8 cellular contexts compared by ENCODE assay signal in the genomic region with DNA sequence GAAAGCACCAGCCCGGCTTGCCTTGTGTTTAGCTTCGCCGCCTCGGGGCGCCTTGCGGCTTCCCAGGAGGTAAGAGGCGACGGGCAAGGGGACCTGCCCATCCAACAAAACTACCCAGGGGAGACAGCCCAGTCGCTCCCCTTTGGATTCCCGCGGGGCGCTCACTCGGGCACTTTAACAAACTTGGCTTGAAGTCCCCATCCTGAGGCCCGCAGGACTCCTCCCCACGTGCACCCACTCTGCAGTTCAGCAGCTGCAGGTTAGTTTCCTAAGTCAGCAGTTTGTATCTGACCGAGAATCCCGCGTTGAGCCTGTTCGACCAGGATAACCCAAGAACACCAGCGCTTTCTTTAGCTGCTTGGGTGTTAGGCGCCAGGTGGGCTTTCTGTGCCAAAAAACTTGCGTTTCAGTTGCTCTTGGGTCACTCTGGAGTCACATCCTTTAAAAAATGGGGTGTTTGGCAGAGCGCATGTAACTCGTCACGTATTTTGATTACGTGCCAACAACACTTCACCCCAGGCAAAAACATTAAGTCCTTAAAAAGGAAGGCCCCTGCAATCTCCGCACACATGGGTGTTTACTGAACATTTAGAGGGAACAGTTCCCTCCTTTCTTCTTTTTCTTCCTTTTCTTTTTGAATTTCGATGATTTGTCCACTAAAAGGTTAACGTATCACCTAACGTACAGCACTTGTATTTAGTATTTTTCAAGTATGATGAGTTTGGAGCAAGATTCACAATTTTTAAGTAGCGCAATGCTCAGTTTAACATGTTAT. TPM values are rescaled to one million over a fixed set of nuclear protein-coding genes. Genes with fewer than 3 reads are reported as not detected.
DNase-seq lines count a peak whose midpoint lies in the region; ATAC-seq and TF ChIP-seq lines count a peak whose summit lies in the region.

No MANE protein-coding gene starts in this region.

- no peaks in the 10 kb centered on the region for H3K79me2 ChIP-seq in fibroblast of lung (ENCODE audit: control insufficient read depth, insufficient read depth, low read length)

- 8 to 9% (median 9%) methylated on average over 31 of the region's 31 CpGs for WGBS in psoas muscle, 3 donors

- no peaks in the 10 kb centered on the region for H4K20me1 ChIP-seq in fibroblast of lung (ENCODE audit: control insufficient read depth, extremely low read depth, insufficient read depth, low read length)

- H2AFZ ChIP-seq in fibroblast of lung (ENCODE audit: low read length): peak overlapping the region; percentile 61

- ATAC-seq in psoas muscle (peak in 2 of 4 donors; percentile 26 to 65), GM21381 (IDR thresholded peaks at IDR 0.05; ENCODE audit: unreplicated experiment) (no peak)

- H3K4me2 ChIP-seq in fibroblast of lung (ENCODE audit: extremely low read depth, insufficient read depth, low read length): peak overlapping the region; percentile 79

- peaks cover 2% of the 10 kb centered on the region for H3K4me1 ChIP-seq in fibroblast of lung (ENCODE audit: control insufficient read depth, extremely low read depth, insufficient read depth, low read length)
- peaks cover 9% of the 10 kb centered on the region for H3K4me1 ChIP-seq in psoas muscle

- CTCF ChIA-PET in activated CD4-positive, alpha-beta T cell treated with anti-CD3 and anti-CD28 coated beads, Interleukin-2, amount 10 ng/mL, durations not matched to agents 7 days and 5 days (lab: Charles Lee): interaction anchor here (1.1 to 1.5 kb wide), 2 partner anchors 8 to 16 kb away, joined by 4 read pairs; no protein-coding TSS in a partner anchor

- no peak for TF ChIP-seq CTCF in fibroblast of lung (conservative IDR thresholded peaks at IDR 0.05 in 1 of 2, IDR thresholded peaks at IDR 0.05 in 1 of 2; ENCODE audit: low read depth in 1 of 2, low read length in 2 of 2)
- TF ChIP-seq CTCF in psoas muscle (IDR thresholded peaks at IDR 0.05): no peak

- no peak overlapping the region for H3K27ac Mint-ChIP-seq in activated CD4-positive, alpha-beta T cell treated with anti-CD3 and anti-CD28 coated beads, Interleukin-2, amount 10 ng/mL, durations not matched to agents 7 days and 5 days

- no peaks in the 10 kb centered on the region for H3K9me3 Mint-ChIP-seq in activated CD4-positive, alpha-beta T cell treated with anti-CD3 and anti-CD28 coated beads, Interleukin-2, amount 10 ng/mL, durations not matched to agents 7 days and 5 days

- H3K9me3 ChIP-seq in fibroblast of lung (ENCODE audit: control insufficient read depth, insufficient read depth, low read depth, low read length) (no peaks in the 10 kb centered on the region), psoas muscle (no peaks in the 10 kb centered on the region)

- peak overlapping the region; percentile 37 to 53 (median 46) for H3K4me3 ChIP-seq in fibroblast of lung (replicated peaks in 1 of 4; ENCODE audit: control extremely low read depth in 1 of 4, insufficient read depth in 1 of 4, low read depth in 3 of 4, low read length in 4 of 4)
- H3K4me3 ChIP-seq in psoas muscle: peak overlapping the region; percentile 69

- peaks cover 6% of the 10 kb centered on the region for H3K36me3 Mint-ChIP-seq in activated CD4-positive, alpha-beta T cell treated with anti-CD3 and anti-CD28 coated beads, Interleukin-2, amount 10 ng/mL, durations not matched to agents 7 days and 5 days (ENCODE audit: low read depth)

- peak; percentile 11 for DNase-seq in activated CD4-positive, alpha-beta T cell treated with anti-CD3 and anti-CD28 coated beads, Interleukin-2, amount 10 ng/mL, durations not matched to agents 7 days and 5 days
- no peak for DNase-seq in activated CD4-positive, alpha-beta T cell treated with anti-CD3 and anti-CD28 coated beads for 1 hour
- DNase-seq in RPMI8226 (peak; percentile 79), fibroblast of lung (ENCODE audit: low read depth in 2 of 2) (peak; percentile 2 to 31), psoas muscle (no peak), NCI-H2171 treated with DMSO at 0.1 percent for 48 hours (lab: John Stamatoyannopoulos, UW) (no peak)
- DNase-seq in activated CD4-positive, CD25-positive, alpha-beta regulatory T cell treated with anti-CD3 and anti-CD28 coated beads, Interleukin-2, amount 50 U/mL, for 72 hours: no peak

- H3K27me3 Mint-ChIP-seq in activated CD4-positive, alpha-beta T cell treated with anti-CD3 and anti-CD28 coated beads, Interleukin-2, amount 10 ng/mL, durations not matched to agents 7 days and 5 days: peaks cover 61% of the 10 kb centered on the region

- peaks cover 15% of the 10 kb centered on the region for H3K4me1 Mint-ChIP-seq in activated CD4-positive, alpha-beta T cell treated with anti-CD3 and anti-CD28 coated beads, Interleukin-2, amount 10 ng/mL, durations not matched to agents 7 days and 5 days

- intact Hi-C loops in psoas muscle (cut with DNase I): no loop called here

- peak overlapping the region; percentile 73 for H3K4me3 Mint-ChIP-seq in activated CD4-positive, alpha-beta T cell treated with anti-CD3 and anti-CD28 coated beads, Interleukin-2, amount 10 ng/mL, durations not matched to agents 7 days and 5 days

- H3K36me3 ChIP-seq in fibroblast of lung (ENCODE audit: control insufficient read depth, insufficient read depth, low read length) (no peaks in the 10 kb centered on the region), psoas muscle (ENCODE audit: insufficient read depth in 1 of 2, low read depth in 1 of 2) (no peaks in the 10 kb centered on the region)

- POLR2A ChIA-PET in activated CD4-positive, alpha-beta T cell treated with anti-CD3 and anti-CD28 coated beads, Interleukin-2, amount 10 ng/mL, durations not matched to agents 7 days and 5 days (lab: Charles Lee): no interaction called here

- no peak overlapping the region for H3K9ac ChIP-seq in fibroblast of lung (ENCODE audit: insufficient read depth, low read length)

- H3K27ac ChIP-seq in fibroblast of lung (ENCODE audit: insufficient read depth, low read length): no peak overlapping the region
- no peak overlapping the region for H3K27ac ChIP-seq in psoas muscle

- peaks cover 2% of the 10 kb centered on the region for H3K27me3 ChIP-seq in fibroblast of lung (ENCODE audit: control insufficient read depth, insufficient read depth, low read length)
- peaks cover 10 to 50% (median 11%) of the 10 kb centered on the region in 3 donors for H3K27me3 ChIP-seq in psoas muscle (ENCODE audit: insufficient read depth in 3 of 3, low read length in 2 of 3)

RNA-seq across cellular contexts. Expression of a gene that starts 0.9 kb away (rescaled TPM):
- total RNA-seq in activated CD4-positive, alpha-beta T cell treated with anti-CD3 and anti-CD28 coated beads, Interleukin-2, amount 10 ng/mL, durations not matched to agents 7 days and 5 days: 1 to 10 TPM in 1 of 2 experiments, under 1 TPM in 1; 0.77 to 1.3 TPM
- total RNA-seq in fibroblast of lung (under 0.01 and 0.33 TPM in 2 replicates), psoas muscle (under 1 TPM; 0.28 to 0.93 (median 0.44) TPM)
- polyA plus RNA-seq in fibroblast of lung (0.16 and 0.34 TPM in 2 replicates), psoas muscle (under 1 TPM; 0.01 to 0.03 (median 0.03) TPM)
- 0.16 and 0.49 TPM in 2 replicates for polyA plus RNA-seq in fibroblast of lung (2012)
- not detected in 2 replicates for polyA minus RNA-seq in fibroblast of lung (ENCODE audit: low replicate concordance)

Comparison
In these comparisons a context has a peak if more than half of its experiments do, and no peak if none do; other contexts are left out.
1. DNase-seq: peak in activated CD4-positive, alpha-beta T cell treated with anti-CD3 and anti-CD28 coated beads, Interleukin-2, amount 10 ng/mL, durations not matched to agents 7 days and 5 days (single experiment), RPMI8226 (single experiment) and fibroblast of lung (2 of 2); none in activated CD4-positive, alpha-beta T cell treated with anti-CD3 and anti-CD28 coated beads for 1 hour (single experiment), psoas muscle (0 of 2), NCI-H2171 treated with DMSO at 0.1 percent for 48 hours (single experiment) and activated CD4-positive, CD25-positive, alpha-beta regulatory T cell treated with anti-CD3 and anti-CD28 coated beads, Interleukin-2, amount 50 U/mL, for 72 hours (single experiment).